8 cellular contexts compared by ENCODE assay signal in genomic region chr17:77028900-77029299, GRCh38.
"Had no signal": no experiment of that assay in that cellular context is flagged by ENCODE, and none has a peak within 500 bp of the region (broad histone marks: within the 10 kb centered on the region; RNA-seq: fewer than 3 reads in every experiment).

No MANE protein-coding gene starts in this region.

- DNase-seq: GDM1, GF-D8 had no signal

- ATAC-seq: GM12878 had no signal

- H3K4me3 ChIP-seq: GM12878 had no signal

- FAIRE-seq: G401.6, GM12878, GM12891, GM12892, GM18507, GM19239 had no signal
